12 cellular contexts compared by ENCODE assay signal in genomic region chr10:77104459-77104980, GRCh38.
DNase-seq lines count a peak whose midpoint lies in the region; ATAC-seq, FAIRE-seq and TF ChIP-seq lines count a peak whose summit lies in the region.
"Had no signal": no experiment of that assay in that cellular context is flagged by ENCODE, and none has a peak within 500 bp of the region (broad histone marks: within the 10 kb centered on the region; RNA-seq: fewer than 3 reads in every experiment).

No MANE protein-coding gene starts in this region.

- DNase-seq in GM04503 (ENCODE audit: low read depth) (peak; percentile 61), astrocyte (ENCODE audit: low read depth) (peak; percentile 99), left cardiac atrium (peak; percentile 62), skeletal muscle cell (ENCODE audit: low read depth) (peak; percentile 98), Kasumi-1 (lab: John Stamatoyannopoulos, UW) (no peak)
- DNase-seq in activated naive CD4-positive, alpha-beta T cell (lab: John Stamatoyannopoulos, UW), result no peak
- DNase-seq: DND-41, hippocampal formation had no signal

- H3K9ac ChIP-seq in astrocyte (ENCODE audit: low read length), result peak overlapping the region; percentile 3

- H3K79me2 ChIP-seq in astrocyte (ENCODE audit: insufficient read depth, low read length), result no peaks in the 10 kb centered on the region

- H3K4me3 ChIP-seq in astrocyte (ENCODE audit: insufficient read depth, low read depth, low read length) (no peak overlapping the region), skeletal muscle cell (ENCODE audit: low read depth, low read length) (no peak overlapping the region)

- peak overlapping the region; percentile 76 for H3K27ac Mint-ChIP-seq in astrocyte (ENCODE audit: unreplicated experiment)
- H3K27ac Mint-ChIP-seq: activated T-helper 2 cell treated with anti-CD3 and anti-CD28 coated beads, Interferon-gamma antibody, Interleukin-2, Interleukin-4, amounts not matched to agents 10 μg/mL and 5 μg/mL and 100 μg/mL, durations not matched to agents 14 hours and 24 hours and 36 hours had no signal

- intact Hi-C loops in left cardiac atrium (cut with DNase I), result no loop called here

- no peaks in the 10 kb centered on the region for H3K27me3 ChIP-seq in astrocyte (ENCODE audit: insufficient read depth, low read length)

- peaks cover 14% of the 10 kb centered on the region for H3K36me3 Mint-ChIP-seq in astrocyte (ENCODE audit: low read depth, unreplicated experiment)

- H3K27me3 Mint-ChIP-seq in astrocyte (ENCODE audit: low read depth, unreplicated experiment), result no peaks in the 10 kb centered on the region

- TF ChIP-seq CTCF in astrocyte (IDR thresholded peaks at IDR 0.05; ENCODE audit: insufficient read depth, low read depth, low read length), result no peak

- peak overlapping the region; percentile 27 for H3K4me2 ChIP-seq in astrocyte (ENCODE audit: low read length)

- no peaks in the 10 kb centered on the region for H3K9me3 ChIP-seq in astrocyte (ENCODE audit: insufficient read depth, low read depth, low read length)

- ATAC-seq in left cardiac atrium (peak; percentile 46 to 89), GM21619 (IDR thresholded peaks at IDR 0.05; ENCODE audit: unreplicated experiment) (no peak), GM18907 (IDR thresholded peaks at IDR 0.05; ENCODE audit: unreplicated experiment) (no peak)

- peaks cover 2% of the 10 kb centered on the region for H3K9me3 Mint-ChIP-seq in astrocyte (ENCODE audit: unreplicated experiment)
- H3K9me3 Mint-ChIP-seq: activated T-helper 2 cell treated with anti-CD3 and anti-CD28 coated beads, Interferon-gamma antibody, Interleukin-2, Interleukin-4, amounts not matched to agents 10 μg/mL and 5 μg/mL and 100 μg/mL, durations not matched to agents 14 hours and 24 hours and 36 hours had no signal

- peak; percentile 85 for FAIRE-seq in astrocyte (lab: Jason Lieb, UNC)
- FAIRE-seq: TTC549 had no signal

- H3K36me3 ChIP-seq in astrocyte (ENCODE audit: insufficient read depth, low read length), result no peaks in the 10 kb centered on the region

- H3K4me1 Mint-ChIP-seq in astrocyte (ENCODE audit: low read depth, unreplicated experiment), result peaks cover 5% of the 10 kb centered on the region

- no peak overlapping the region for H3K4me3 Mint-ChIP-seq in astrocyte (ENCODE audit: unreplicated experiment)

- H3K4me1 ChIP-seq in astrocyte (ENCODE audit: insufficient read depth, low read length), result peaks cover 19% of the 10 kb centered on the region

- peak overlapping the region; percentile 32 for H3K27ac ChIP-seq in astrocyte (ENCODE audit: low read depth, low read length)

- no peaks in the 10 kb centered on the region for H4K20me1 ChIP-seq in astrocyte (ENCODE audit: insufficient read depth, low read length)

- H2AFZ ChIP-seq in astrocyte (ENCODE audit: low read depth, low read length), result no peak overlapping the region

Comparison
In these comparisons a context has a peak if more than half of its experiments do, and no peak if none do; other contexts are left out.
1. DNase-seq: peak in GM04503 (single experiment), astrocyte (single experiment), left cardiac atrium (single experiment) and skeletal muscle cell (single experiment); none in Kasumi-1 (0 of 2) and activated naive CD4-positive, alpha-beta T cell (0 of 4).
2. ATAC-seq: peak in left cardiac atrium (2 of 2); none in GM21619 (single experiment) and GM18907 (single experiment).